8 cellular contexts compared by ENCODE assay signal in the genomic region with DNA sequence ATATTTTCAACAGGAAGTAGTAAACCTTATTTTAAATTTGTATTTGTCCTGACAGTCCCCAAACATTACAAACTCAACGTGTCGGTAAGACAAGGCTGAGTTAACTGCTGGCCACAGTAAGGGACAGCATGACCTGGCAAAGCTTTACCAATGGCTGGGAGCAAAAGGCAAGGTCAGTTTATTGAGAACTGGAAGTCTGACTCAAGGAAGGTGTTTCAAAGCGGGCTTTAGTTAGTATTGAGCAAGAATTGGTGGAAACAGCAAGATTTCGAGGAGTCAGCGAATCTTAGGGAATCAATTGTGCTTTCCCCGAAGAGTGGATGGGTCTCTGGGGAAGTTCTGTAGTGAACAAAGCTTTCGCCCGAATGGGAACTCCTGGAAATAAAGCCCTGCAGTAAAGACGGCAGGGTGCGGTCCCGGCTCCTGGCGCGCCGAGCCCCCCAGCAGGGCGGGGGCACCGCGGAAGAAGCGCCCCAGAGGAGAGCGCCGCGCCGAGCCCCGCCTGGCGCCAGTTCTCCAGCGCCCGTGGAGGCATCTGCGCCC. TPM values are rescaled to one million over a fixed set of nuclear protein-coding genes. Genes with fewer than 3 reads are reported as not detected.
A peak's percentile ranks its signal among the peaks of the same experiment; 100 is the strongest.
DNase-seq lines count a peak whose midpoint lies in the region; ATAC-seq and TF ChIP-seq lines count a peak whose summit lies in the region.

No MANE protein-coding gene starts in this region.

- H3K4me1 ChIP-seq in OCI-LY1 (ENCODE audit: insufficient read depth, low read length, severe bottlenecking): peaks cover 58% of the 10 kb centered on the region

- H3K4me1 Mint-ChIP-seq in mesothelial cell of epicardium: peaks cover 55% of the 10 kb centered on the region

- H3K27me3 Mint-ChIP-seq in mesothelial cell of epicardium (ENCODE audit: low read depth): no peaks in the 10 kb centered on the region

- TF ChIP-seq CTCF in GM12864 (IDR thresholded peaks at IDR 0.05; ENCODE audit: low read depth, low read length, missing control alignments) (no peak), OCI-LY1 (IDR thresholded peaks at IDR 0.05; ENCODE audit: low read length) (no peak), dorsolateral prefrontal cortex (IDR thresholded peaks at IDR 0.05 in 54 of 56, conservative IDR thresholded peaks at IDR 0.05 in 2 of 56; ENCODE audit: low read depth in 1 of 56, partially characterized antibody in 56 of 56) (peak in 1 of 56 donors; percentile 4), mesothelial cell of epicardium (IDR thresholded peaks at IDR 0.05; ENCODE audit: unreplicated experiment) (no peak), GM10248 (IDR thresholded peaks at IDR 0.05; ENCODE audit: control extremely low read depth, extremely low read depth, low read depth, missing control alignments) (no peak)

- H3F3A ChIP-seq in OCI-LY1 (ENCODE audit: insufficient read depth, low read length): no peaks in the 10 kb centered on the region

- POLR2A ChIA-PET in GM10248 (lab: Yijun Ruan, JAX): interaction anchor here (2.1 kb wide), 1 partner anchor 11 kb away, joined by 12 read pairs; the partner anchor contains the start of gene NXT1

- H4K20me1 ChIP-seq in OCI-LY1 (ENCODE audit: insufficient read depth, low read length): no peaks in the 10 kb centered on the region

- no peak for DNase-seq in GM12864 (ENCODE audit: low read depth)
- DNase-seq in dorsolateral prefrontal cortex: no peak
- no peak for DNase-seq in mesothelial cell of epicardium (ENCODE audit: low spot score in 2 of 2, unreplicated experiment in 2 of 2)
- DNase-seq in GM10248 (ENCODE audit: extremely low spot score): no peak
- DNase-seq in NCI-H446 (lab: John Stamatoyannopoulos, UW): no peak
- DNase-seq in NCI-H524 treated with DMSO at 0.1 percent for 48 hours (lab: John Stamatoyannopoulos, UW): no peak

- H3K9me3 Mint-ChIP-seq in mesothelial cell of epicardium: no peaks in the 10 kb centered on the region

- no peaks in the 10 kb centered on the region for H3K9me2 ChIP-seq in OCI-LY1 (ENCODE audit: low read depth, low read length)

- H3K27ac ChIP-seq in OCI-LY1 (ENCODE audit: low read depth, low read length, poor library complexity, severe bottlenecking): peak overlapping the region; percentile 64
- H3K27ac ChIP-seq in dorsolateral prefrontal cortex: peak overlapping the region; percentile 91 to 100 (median 99)

- CTCF ChIA-PET in GM10248 (lab: Yijun Ruan, JAX): interaction anchor here (4.7 kb wide), 1 partner anchor 11 kb away, joined by 32 read pairs; the partner anchor contains the start of gene NXT1

- peak overlapping the region; percentile 91 for H3K9ac ChIP-seq in OCI-LY1 (ENCODE audit: low read length)

- H3K9me3 ChIP-seq in OCI-LY1 (ENCODE audit: low read length): no peaks in the 10 kb centered on the region

- no peak overlapping the region for H2AFZ ChIP-seq in OCI-LY1 (ENCODE audit: low read length)

- peaks cover 11% of the 10 kb centered on the region for H3K36me3 Mint-ChIP-seq in mesothelial cell of epicardium

- intact Hi-C loops in dorsolateral prefrontal cortex (cut with DNase I): loop anchor here in 1 of 2 donors (5.0 kb wide), 2 partner anchors 61 to 81 kb away; partner anchors contain the start of gene NAPB

- H3K27ac Mint-ChIP-seq in mesothelial cell of epicardium: peak overlapping the region; percentile 97

- peak overlapping the region; percentile 73 for H3K4me3 Mint-ChIP-seq in mesothelial cell of epicardium

- H3K27me3 ChIP-seq in OCI-LY1 (ENCODE audit: insufficient read depth, low read length): no peaks in the 10 kb centered on the region
- no peaks in the 10 kb centered on the region for H3K27me3 ChIP-seq in dorsolateral prefrontal cortex

- peak overlapping the region; percentile 73 for H3K4me3 ChIP-seq in GM12864 (ENCODE audit: low read depth, low read length)
- H3K4me3 ChIP-seq in OCI-LY1 (ENCODE audit: low read depth, low read length, poor library complexity, severe bottlenecking): peak overlapping the region; percentile 71
- H3K4me3 ChIP-seq in dorsolateral prefrontal cortex: peak overlapping the region; percentile 70 to 99 (median 91)

- peaks cover 33% of the 10 kb centered on the region for H3K79me2 ChIP-seq in OCI-LY1 (ENCODE audit: insufficient read depth, low read length)

- ATAC-seq in GM18867 (IDR thresholded peaks at IDR 0.05; ENCODE audit: unreplicated experiment): no peak

- H3K4me2 ChIP-seq in OCI-LY1 (ENCODE audit: low read length): peak overlapping the region; percentile 79

- peaks cover 20% of the 10 kb centered on the region for H3K36me3 ChIP-seq in OCI-LY1 (ENCODE audit: insufficient read depth, low read length)

RNA-seq across cellular contexts. Expression of gene GZF1, which starts 0.8 kb away (rescaled TPM):
- 10 to 100 TPM; 16.7 to 45.4 (median 26.8) TPM for total RNA-seq in dorsolateral prefrontal cortex
- 13.9 to 15.3 TPM (median 15.0 TPM) in 3 replicates for total RNA-seq in mesothelial cell of epicardium

RNA-seq across cellular contexts. Expression of gene NXT1, which starts 10.6 kb away (rescaled TPM):
- total RNA-seq in dorsolateral prefrontal cortex: 10 to 100 TPM in 4 of 120 experiments, 1 to 10 TPM in 116; 3.2 to 13.1 (median 6.7) TPM
- total RNA-seq in mesothelial cell of epicardium: 23.7 to 25.5 TPM (median 24.8 TPM) in 3 replicates
